Comparison of ENCODE assay signal across 14 cellular contexts in genomic region chr2:136216073-136216472, GRCh38.
"Had no signal": no experiment of that assay in that cellular context is flagged by ENCODE, and none has a peak within 500 bp of the region (broad histone marks: within the 10 kb centered on the region; RNA-seq: fewer than 3 reads in every experiment).

No MANE protein-coding gene starts in this region.

- ATAC-seq: activated CD4-positive, alpha-beta T cell treated with anti-CD3 and anti-CD28 coated beads for 36 hours; activated CD8-positive, alpha-beta T cell treated with anti-CD3 and anti-CD28 coated beads, Interleukin-2, amount 10 ng/mL, durations not matched to agents 7 days and 5 days; left colon had no signal

- H3K9me3 Mint-ChIP-seq: activated T-helper 1 cell treated with anti-CD3 and anti-CD28 coated beads, Interleukin-12 subunit alpha, Interleukin-12 subunit beta, Interleukin-2, Interleukin-4 antibody, amounts not matched to agents 30 ng/mL and 10 ng/mL and 1 ng/mL, durations not matched to agents 14 hours and 24 hours and 36 hours; nephron; stimulated activated naive CD8-positive, alpha-beta T cell treated with anti-CD3 and anti-CD28 coated beads, Interleukin-15, Interleukin-2, amounts not matched to agents 100 ng/mL and 50 ng/mL, for 24 hours had no signal

- H3K4me3 Mint-ChIP-seq: activated CD4-positive, alpha-beta T cell treated with anti-CD3 and anti-CD28 coated beads for 36 hours; activated CD8-positive, alpha-beta T cell treated with anti-CD3 and anti-CD28 coated beads, Interleukin-2, amount 10 ng/mL, durations not matched to agents 7 days and 5 days; activated T-helper 1 cell treated with anti-CD3 and anti-CD28 coated beads, Interleukin-12 subunit alpha, Interleukin-12 subunit beta, Interleukin-2, Interleukin-4 antibody, amounts not matched to agents 30 ng/mL and 10 ng/mL and 1 ng/mL, durations not matched to agents 14 hours and 24 hours and 36 hours; nephron; stimulated activated naive CD8-positive, alpha-beta T cell treated with anti-CD3 and anti-CD28 coated beads, Interleukin-15, Interleukin-2, amounts not matched to agents 100 ng/mL and 50 ng/mL, for 24 hours had no signal

- H3K27me3 Mint-ChIP-seq: activated CD4-positive, alpha-beta T cell treated with anti-CD3 and anti-CD28 coated beads for 36 hours; stimulated activated naive CD8-positive, alpha-beta T cell treated with anti-CD3 and anti-CD28 coated beads, Interleukin-15, Interleukin-2, amounts not matched to agents 100 ng/mL and 50 ng/mL, for 24 hours had no signal

- H3K27ac Mint-ChIP-seq: activated CD4-positive, alpha-beta T cell treated with anti-CD3 and anti-CD28 coated beads for 36 hours; activated CD8-positive, alpha-beta T cell treated with anti-CD3 and anti-CD28 coated beads, Interleukin-2, amount 10 ng/mL, durations not matched to agents 7 days and 5 days; activated T-helper 1 cell treated with anti-CD3 and anti-CD28 coated beads, Interleukin-12 subunit alpha, Interleukin-12 subunit beta, Interleukin-2, Interleukin-4 antibody, amounts not matched to agents 30 ng/mL and 10 ng/mL and 1 ng/mL, durations not matched to agents 14 hours and 24 hours and 36 hours; nephron; stimulated activated naive CD8-positive, alpha-beta T cell treated with anti-CD3 and anti-CD28 coated beads, Interleukin-15, Interleukin-2, amounts not matched to agents 100 ng/mL and 50 ng/mL, for 24 hours had no signal

- DNase-seq: activated CD4-positive, alpha-beta T cell treated with anti-CD3 and anti-CD28 coated beads for 36 hours; activated CD8-positive, alpha-beta T cell treated with anti-CD3 and anti-CD28 coated beads, Interleukin-2, amount 10 ng/mL, durations not matched to agents 7 days and 5 days; activated naive CD4-positive, alpha-beta T cell; dorsolateral prefrontal cortex; esophagus squamous epithelium; foreskin fibroblast; head of caudate nucleus; left colon; mammary epithelial cell; stimulated activated CD4-positive, alpha-beta T cell treated with anti-CD3 and anti-CD28 coated beads, Interleukin-12 subunit alpha, Interleukin-12 subunit beta, amount 100 ng/mL, for 4 hours had no signal

- H3K4me3 ChIP-seq: ascending aorta, dorsolateral prefrontal cortex, esophagus squamous epithelium had no signal
